7 cellular contexts compared by ENCODE assay signal in the genomic region with DNA sequence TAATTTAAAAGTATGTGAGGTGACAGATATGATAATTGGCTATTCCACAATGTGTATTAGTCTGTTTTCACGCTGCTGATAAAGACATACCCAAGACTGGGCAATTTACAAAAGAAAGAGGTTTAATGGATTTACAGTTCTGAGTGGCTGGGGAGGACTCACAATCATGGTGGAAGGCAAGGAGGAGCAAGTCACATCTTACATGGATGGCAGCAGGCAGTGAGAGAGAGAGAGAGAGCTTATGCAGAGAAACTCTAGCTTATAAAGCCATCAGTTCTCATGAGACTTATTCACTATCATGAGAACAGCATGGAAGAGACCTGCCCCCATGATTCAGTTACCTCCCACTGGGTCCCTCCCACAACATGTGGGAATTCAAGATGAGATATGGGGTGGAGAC. TPM values are rescaled to one million over a fixed set of nuclear protein-coding genes. Genes with fewer than 3 reads are reported as not detected.
"Had no signal": no experiment of that assay in that cellular context is flagged by ENCODE, and none has a peak within 500 bp of the region (broad histone marks: within the 10 kb centered on the region; RNA-seq: fewer than 3 reads in every experiment).

No MANE protein-coding gene starts in this region.

RNA-seq across cellular contexts. Expression of gene SEPTIN14, which starts 38.5 kb away (rescaled TPM):
- total RNA-seq: GM23248, GM23338, H1, H4, H7, H9, HFFc6 had no signal
- polyA plus RNA-seq: GM23248, GM23338, H1 had no signal
